In the genomic region with DNA sequence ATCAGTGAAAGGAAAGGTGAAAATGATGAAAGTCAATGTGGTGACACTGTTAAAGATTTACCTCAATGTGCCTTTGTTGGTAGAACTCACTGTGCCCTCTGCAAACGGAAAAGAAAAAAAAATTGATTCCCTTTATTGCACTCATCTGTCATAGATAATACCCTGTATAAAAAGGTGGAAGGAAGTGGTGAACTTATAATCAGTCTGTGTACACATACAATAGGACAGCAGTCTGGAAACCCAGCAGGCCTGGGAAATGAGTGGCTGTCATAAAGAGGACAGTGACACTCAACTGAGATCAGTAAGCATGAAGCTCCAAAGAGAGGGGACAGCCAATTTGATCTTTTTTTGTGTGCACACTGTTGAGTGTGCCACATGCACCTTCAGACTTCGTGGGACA, we compare ENCODE assay signal across 17 cellular contexts.
"Had no signal": no experiment of that assay in that cellular context is flagged by ENCODE, and none has a peak within 500 bp of the region (broad histone marks: within the 10 kb centered on the region; RNA-seq: fewer than 3 reads in every experiment).

No MANE protein-coding gene starts in this region.

- H3K4me3 ChIP-seq: heart left ventricle, pancreas, psoas muscle, right atrium auricular region, spleen, testis, vagina had no signal

- H3K36me3 ChIP-seq: heart left ventricle, neutrophil, pancreas, right atrium auricular region, spleen, vagina had no signal

- H3K9me3 ChIP-seq: heart left ventricle, neutrophil, pancreas, psoas muscle, right atrium auricular region, spleen, testis, vagina had no signal

- DNase-seq: activated CD4-positive, alpha-beta T cell treated with anti-CD3 and anti-CD28 coated beads for 1 hour; activated CD4-positive, alpha-beta T cell treated with anti-CD3 and anti-CD28 coated beads, Interleukin-2, amount 50 U/mL, for 1 hour; activated CD8-positive, alpha-beta T cell treated with anti-CD3 and anti-CD28 coated beads, Interleukin-2, amount 10 ng/mL, durations not matched to agents 7 days and 5 days; activated gamma-delta T cell; aorta; heart left ventricle; midbrain; pancreas; psoas muscle; spleen; stimulated activated CD4-positive, alpha-beta T cell treated with anti-CD3 and anti-CD28 coated beads, Interleukin-4, amount 100 ng/mL, for 1 hour; stimulated activated naive CD4-positive, alpha-beta T cell; testis had no signal

- H3K4me1 ChIP-seq: heart left ventricle, pancreas, psoas muscle, right atrium auricular region, spleen, testis, vagina had no signal

- ATAC-seq: activated CD8-positive, alpha-beta T cell treated with anti-CD3 and anti-CD28 coated beads, Interleukin-2, amount 10 ng/mL, durations not matched to agents 7 days and 5 days; heart left ventricle; natural killer cell treated with Interleukin-12 subunit alpha and Interleukin-12 subunit beta and Interleukin-15 and Interleukin-18, amount 100 ng/mL, for 72 hours; psoas muscle had no signal
